In the genomic region with DNA sequence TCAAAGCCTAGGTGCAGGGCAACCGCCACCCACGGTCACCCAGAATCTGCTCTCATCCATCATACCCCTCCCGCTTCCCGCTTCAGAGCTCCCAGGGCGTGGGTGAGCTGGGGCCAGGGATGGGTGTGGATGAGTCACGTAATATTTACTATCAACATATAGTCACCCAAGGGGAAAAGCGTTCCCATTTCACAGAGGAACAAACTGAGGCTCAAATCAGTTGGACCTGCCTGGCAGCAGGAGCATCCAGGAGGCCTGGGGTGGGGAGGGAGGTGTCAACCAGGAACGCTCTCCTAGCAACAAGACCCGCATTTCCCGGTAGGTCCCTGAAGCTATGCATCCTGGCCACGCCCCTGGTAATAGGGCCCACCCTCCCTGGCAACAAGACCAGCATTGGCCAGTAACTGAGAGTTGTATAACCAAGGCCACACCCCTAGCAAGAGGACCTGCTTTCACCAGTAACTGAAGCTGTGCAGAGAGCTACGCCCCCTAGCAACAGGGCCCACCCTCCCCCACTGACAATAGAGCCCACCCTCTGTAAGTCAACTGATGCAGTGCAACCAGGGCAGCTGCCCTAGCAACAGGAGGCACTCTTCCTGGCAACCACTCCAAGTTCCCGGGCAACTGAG, we compare ENCODE assay signal across 1 cellular context.
TF ChIP-seq lines count a peak whose summit lies in the region.

No MANE protein-coding gene starts in this region.

TF ChIP-seq in HepG2, 621 proteins besides CTCF, POLR2A, EP300 and RAD21 (continued from another document):
- TF ChIP-seq ARID4A (CRISPR knock-in tag; IDR thresholded peaks at IDR 0.05; ENCODE audit: borderline replicate concordance) (no peak), PPARG (CRISPR knock-in tag; conservative IDR thresholded peaks at IDR 0.05) (no peak), RFXAP (CRISPR knock-in tag; IDR thresholded peaks at IDR 0.05; ENCODE audit: borderline replicate concordance) (0 out of 2 replicates have a peak, but pooled peaks have one; percentile 73), ZMYM4 (CRISPR knock-in tag; IDR thresholded peaks at IDR 0.05) (no peak), ZNF432 (CRISPR knock-in tag; IDR thresholded peaks at IDR 0.05; ENCODE audit: borderline replicate concordance) (no peak), ZNF598 (CRISPR knock-in tag; IDR thresholded peaks at IDR 0.05; ENCODE audit: borderline replicate concordance) (no peak), ONECUT2 (CRISPR knock-in tag; IDR thresholded peaks at IDR 0.05) (no peak), XRCC5 (optimal IDR thresholded peaks at IDR 0.05; ENCODE audit: low read length) (peak; percentile 18), SNAI1 (CRISPR knock-in tag; IDR thresholded peaks at IDR 0.05; ENCODE audit: borderline replicate concordance) (no peak), ARID3A (IDR thresholded peaks at IDR 0.05; ENCODE audit: low read depth, low read length) (no peak), CENPBD1 (CRISPR knock-in tag; IDR thresholded peaks at IDR 0.05; ENCODE audit: borderline replicate concordance, low read depth) (no peak), ZBTB33 (CRISPR knock-in tag; IDR thresholded peaks at IDR 0.05) (peak; percentile 45; the same call in 1 of the 2 replicates), ZNF24 (IDR thresholded peaks at IDR 0.05) (no peak)
